Comparison of ENCODE assay signal across 17 cellular contexts in the genomic region with DNA sequence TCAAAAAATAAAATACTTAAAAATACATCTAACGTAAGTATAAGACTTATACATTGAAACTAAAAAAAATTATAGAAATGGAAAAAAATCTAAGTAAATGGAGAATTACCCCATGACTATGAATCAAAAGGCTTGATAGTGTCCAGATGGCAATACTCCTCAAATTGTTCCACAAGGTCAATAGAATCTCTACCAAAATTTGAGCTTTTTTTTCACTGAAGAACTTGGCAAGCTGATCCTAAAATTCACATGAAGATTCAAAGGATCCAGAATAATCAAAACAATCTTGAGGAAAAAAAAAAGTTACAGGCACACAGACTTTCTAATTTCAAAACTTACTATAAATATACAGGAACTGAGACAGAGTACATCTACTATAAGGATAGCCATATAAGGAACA.
DNase-seq lines count a peak whose midpoint lies in the region; ATAC-seq, FAIRE-seq and TF ChIP-seq lines count a peak whose summit lies in the region.
"Had no signal": no experiment of that assay in that cellular context is flagged by ENCODE, and none has a peak within 500 bp of the region (broad histone marks: within the 10 kb centered on the region; RNA-seq: fewer than 3 reads in every experiment).

No MANE protein-coding gene starts in this region.

- BruUV-seq in HepG2 (replicated peaks; lab: Mats Ljungman, UMichigan) = no TSS peak

- FAIRE-seq in endometrium (lab: Jason Lieb, UNC) (peak; percentile 35), pancreas (lab: Jason Lieb, UNC) (peak; percentile 5), HepG2 (lab: Jason Lieb, UNC) (no peak)
- FAIRE-seq: RCC 7860 had no signal

- TF ChIP-seq EP300 in HepG2 (IDR thresholded peaks at IDR 0.05; ENCODE audit: low read depth in 2 of 2, low read length in 2 of 2) (no peak), HepG2 (CRISPR knock-in tag; IDR thresholded peaks at IDR 0.05; ENCODE audit: borderline replicate concordance) (no peak)

- 51 to 66% methylated on average over 1 of the region's 1 CpG for WGBS in pancreas, 2 donors
- 7% methylated on average over 1 of the region's 1 CpG for WGBS in HepG2 (ENCODE audit: low lambda C conversion rate)

- no peak for TF ChIP-seq POLR2A in HepG2 (IDR thresholded peaks at IDR 0.05; ENCODE audit: insufficient read depth in 1 of 2, low read depth in 2 of 2, low read length in 2 of 2)

- H3K27ac ChIP-seq in pancreas (no peak overlapping the region), HepG2 (ENCODE audit: extremely low read length, insufficient read depth, low read length) (no peak overlapping the region)

- intact Hi-C loops in pancreas (cut with DNase I) = no loop called here
- intact Hi-C loops in HepG2 (cut with micrococcal nuclease; ENCODE audit: unreplicated experiment) = no loop called here

- no peaks in the 10 kb centered on the region for H3K36me3 ChIP-seq in pancreas
- no peaks in the 10 kb centered on the region for H3K36me3 ChIP-seq in HepG2 (replicated peaks in 1 of 2; ENCODE audit: control insufficient read depth in 1 of 2, insufficient read depth in 2 of 2, low read length in 2 of 2)
- H3K36me3 ChIP-seq: BE2C had no signal

- H3K9me3 ChIP-seq in pancreas = no peaks in the 10 kb centered on the region
- peaks cover 9% of the 10 kb centered on the region; the same call in 1 of the 2 replicates for H3K9me3 ChIP-seq in HepG2 (ENCODE audit: low read length)
- H3K9me3 ChIP-seq: BE2C had no signal

- ATAC-seq in pancreas (no peak), HepG2 (no peak)

- POLR2A ChIA-PET in HepG2 (lab: Yijun Ruan, JAX) = no interaction called here

- H3K4me1 ChIP-seq in pancreas (no peaks in the 10 kb centered on the region), HepG2 (ENCODE audit: insufficient read depth, low read length) (no peaks in the 10 kb centered on the region)
- H3K4me1 ChIP-seq: BE2C had no signal

- H3K79me2 ChIP-seq in HepG2 (ENCODE audit: insufficient read depth, low read length) = no peaks in the 10 kb centered on the region

- H4K20me1 ChIP-seq in HepG2 (ENCODE audit: insufficient read depth, low read length) = no peaks in the 10 kb centered on the region

- H3K27me3 ChIP-seq in pancreas (peaks cover 0 to 6% (median 0%) of the 10 kb centered on the region in 4 donors), HepG2 (ENCODE audit: control insufficient read depth in 1 of 2, insufficient read depth in 2 of 2, low read length in 2 of 2) (no peaks in the 10 kb centered on the region)
- H3K27me3 ChIP-seq: BE2C had no signal

- TF ChIP-seq RAD21 in HepG2 (CRISPR knock-in tag; IDR thresholded peaks at IDR 0.05) = no peak

- no peak overlapping the region for H3K4me2 ChIP-seq in HepG2 (ENCODE audit: low read depth, low read length)

- CTCF ChIA-PET in HepG2 (lab: Yijun Ruan, JAX; ENCODE audit: low intra/inter-chr PET ratio, low total read pairs) = no interaction called here

- no peak overlapping the region for H3K9ac ChIP-seq in HepG2 (ENCODE audit: insufficient read depth, low read depth, low read length)

- no peak overlapping the region for H2AFZ ChIP-seq in HepG2 (ENCODE audit: low read length)

- no peak for TF ChIP-seq CTCF in pancreas (IDR thresholded peaks at IDR 0.05)
- TF ChIP-seq CTCF in HepG2 (CRISPR knock-in tag; IDR thresholded peaks at IDR 0.05) = no peak

- H3K4me3 ChIP-seq in pancreas = no peak overlapping the region
- no peak overlapping the region for H3K4me3 ChIP-seq in HepG2 (replicated peaks in 1 of 3; ENCODE audit: insufficient read depth in 1 of 3, low read depth in 2 of 3, low read length in 3 of 3)

- DNase-seq in EH (ENCODE audit: low read depth) = peak; percentile 26
- peak; percentile 33 for DNase-seq in fibroblast of the conjunctiva (ENCODE audit: low read depth)
- no peak for DNase-seq in pancreas
- no peak for DNase-seq in activated T-cell treated with anti-CD3 and anti-CD28 coated beads for 4 hours
- no peak for DNase-seq in SK-N-DZ (ENCODE audit: low spot score)
- no peak for DNase-seq in activated CD4-positive, alpha-beta T cell treated with anti-CD3 and anti-CD28 coated beads, Interleukin-2, amount 50 U/mL, for 1 hour
- DNase-seq in HepG2 (ENCODE audit: low spot score) = no peak
- DNase-seq: BE2C, Kasumi-1, NCI-H1417, NCI-H1694 treated with DMSO at 0.1 percent for 48 hours, NCI-H446, NCI-H526 treated with DMSO at 0.1 percent for 48 hours, OCI-M1, Right ventricle myocardium superior had no signal

- in situ Hi-C loops in HepG2 (cut with HindIII; ENCODE audit: extremely low pct_ligation_motif_present, low pct_unique_long_range_greater_than_20kb) = no loop called here

TF ChIP-seq in HepG2, 621 proteins besides CTCF, POLR2A, EP300 and RAD21:
- TF ChIP-seq HDAC6 (IDR thresholded peaks at IDR 0.05; ENCODE audit: low read depth, low read length) = no peak
- no peak for TF ChIP-seq ZNF879 (CRISPR knock-in tag; IDR thresholded peaks at IDR 0.05)
- no peak for TF ChIP-seq RXRA (CRISPR knock-in tag; IDR thresholded peaks at IDR 0.05)
- TF ChIP-seq SCMH1 (CRISPR knock-in tag; IDR thresholded peaks at IDR 0.05; ENCODE audit: borderline replicate concordance) = no peak
- no peak for TF ChIP-seq FOXK1 (CRISPR knock-in tag; IDR thresholded peaks at IDR 0.05; ENCODE audit: borderline replicate concordance, low read depth)
- no peak for TF ChIP-seq ZSCAN12 (CRISPR knock-in tag; IDR thresholded peaks at IDR 0.05)
- no peak for TF ChIP-seq DNMT3B (CRISPR knock-in tag; conservative IDR thresholded peaks at IDR 0.05)
- TF ChIP-seq ZNF44 (CRISPR knock-in tag; IDR thresholded peaks at IDR 0.05) = no peak
- TF ChIP-seq, protein P1, sequence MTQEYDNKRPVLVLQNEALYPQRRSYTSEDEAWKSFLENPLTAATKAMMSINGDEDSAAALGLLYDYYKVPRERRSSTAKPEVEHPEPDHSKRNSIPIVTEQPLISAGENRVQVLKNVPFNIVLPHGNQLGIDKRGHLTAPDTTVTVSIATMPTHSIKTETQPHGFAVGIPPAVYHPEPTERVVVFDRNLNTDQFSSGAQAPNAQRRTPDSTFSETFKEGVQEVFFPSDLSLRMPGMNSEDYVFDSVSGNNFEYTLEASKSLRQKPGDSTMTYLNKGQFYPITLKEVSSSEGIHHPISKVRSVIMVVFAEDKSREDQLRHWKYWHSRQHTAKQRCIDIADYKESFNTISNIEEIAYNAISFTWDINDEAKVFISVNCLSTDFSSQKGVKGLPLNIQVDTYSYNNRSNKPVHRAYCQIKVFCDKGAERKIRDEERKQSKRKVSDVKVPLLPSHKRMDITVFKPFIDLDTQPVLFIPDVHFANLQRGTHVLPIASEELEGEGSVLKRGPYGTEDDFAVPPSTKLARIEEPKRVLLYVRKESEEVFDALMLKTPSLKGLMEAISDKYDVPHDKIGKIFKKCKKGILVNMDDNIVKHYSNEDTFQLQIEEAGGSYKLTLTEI (CRISPR knock-in tag; conservative IDR thresholded peaks at IDR 0.05) = no peak
- no peak for TF ChIP-seq RBFOX2 (IDR thresholded peaks at IDR 0.05; ENCODE audit: low read depth, low read length)
- no peak for TF ChIP-seq ZNF138 (CRISPR knock-in tag; IDR thresholded peaks at IDR 0.05; ENCODE audit: low read depth)
- TF ChIP-seq, protein P2, sequence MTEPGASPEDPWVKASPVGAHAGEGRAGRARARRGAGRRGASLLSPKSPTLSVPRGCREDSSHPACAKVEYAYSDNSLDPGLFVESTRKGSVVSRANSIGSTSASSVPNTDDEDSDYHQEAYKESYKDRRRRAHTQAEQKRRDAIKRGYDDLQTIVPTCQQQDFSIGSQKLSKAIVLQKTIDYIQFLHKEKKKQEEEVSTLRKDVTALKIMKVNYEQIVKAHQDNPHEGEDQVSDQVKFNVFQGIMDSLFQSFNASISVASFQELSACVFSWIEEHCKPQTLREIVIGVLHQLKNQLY (CRISPR knock-in tag; IDR thresholded peaks at IDR 0.05) = no peak
- TF ChIP-seq, protein P3, sequence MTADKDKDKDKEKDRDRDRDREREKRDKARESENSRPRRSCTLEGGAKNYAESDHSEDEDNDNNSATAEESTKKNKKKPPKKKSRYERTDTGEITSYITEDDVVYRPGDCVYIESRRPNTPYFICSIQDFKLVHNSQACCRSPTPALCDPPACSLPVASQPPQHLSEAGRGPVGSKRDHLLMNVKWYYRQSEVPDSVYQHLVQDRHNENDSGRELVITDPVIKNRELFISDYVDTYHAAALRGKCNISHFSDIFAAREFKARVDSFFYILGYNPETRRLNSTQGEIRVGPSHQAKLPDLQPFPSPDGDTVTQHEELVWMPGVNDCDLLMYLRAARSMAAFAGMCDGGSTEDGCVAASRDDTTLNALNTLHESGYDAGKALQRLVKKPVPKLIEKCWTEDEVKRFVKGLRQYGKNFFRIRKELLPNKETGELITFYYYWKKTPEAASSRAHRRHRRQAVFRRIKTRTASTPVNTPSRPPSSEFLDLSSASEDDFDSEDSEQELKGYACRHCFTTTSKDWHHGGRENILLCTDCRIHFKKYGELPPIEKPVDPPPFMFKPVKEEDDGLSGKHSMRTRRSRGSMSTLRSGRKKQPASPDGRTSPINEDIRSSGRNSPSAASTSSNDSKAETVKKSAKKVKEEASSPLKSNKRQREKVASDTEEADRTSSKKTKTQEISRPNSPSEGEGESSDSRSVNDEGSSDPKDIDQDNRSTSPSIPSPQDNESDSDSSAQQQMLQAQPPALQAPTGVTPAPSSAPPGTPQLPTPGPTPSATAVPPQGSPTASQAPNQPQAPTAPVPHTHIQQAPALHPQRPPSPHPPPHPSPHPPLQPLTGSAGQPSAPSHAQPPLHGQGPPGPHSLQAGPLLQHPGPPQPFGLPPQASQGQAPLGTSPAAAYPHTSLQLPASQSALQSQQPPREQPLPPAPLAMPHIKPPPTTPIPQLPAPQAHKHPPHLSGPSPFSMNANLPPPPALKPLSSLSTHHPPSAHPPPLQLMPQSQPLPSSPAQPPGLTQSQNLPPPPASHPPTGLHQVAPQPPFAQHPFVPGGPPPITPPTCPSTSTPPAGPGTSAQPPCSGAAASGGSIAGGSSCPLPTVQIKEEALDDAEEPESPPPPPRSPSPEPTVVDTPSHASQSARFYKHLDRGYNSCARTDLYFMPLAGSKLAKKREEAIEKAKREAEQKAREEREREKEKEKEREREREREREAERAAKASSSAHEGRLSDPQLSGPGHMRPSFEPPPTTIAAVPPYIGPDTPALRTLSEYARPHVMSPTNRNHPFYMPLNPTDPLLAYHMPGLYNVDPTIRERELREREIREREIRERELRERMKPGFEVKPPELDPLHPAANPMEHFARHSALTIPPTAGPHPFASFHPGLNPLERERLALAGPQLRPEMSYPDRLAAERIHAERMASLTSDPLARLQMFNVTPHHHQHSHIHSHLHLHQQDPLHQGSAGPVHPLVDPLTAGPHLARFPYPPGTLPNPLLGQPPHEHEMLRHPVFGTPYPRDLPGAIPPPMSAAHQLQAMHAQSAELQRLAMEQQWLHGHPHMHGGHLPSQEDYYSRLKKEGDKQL (CRISPR knock-in tag; IDR thresholded peaks at IDR 0.05; ENCODE audit: low read depth) = no peak

Comparison
In these comparisons a context has a peak if more than half of its experiments do, and no peak if none do; other contexts are left out.
1. DNase-seq: peak in EH (single experiment) and fibroblast of the conjunctiva (single experiment); none in pancreas (0 of 6), activated T-cell treated with anti-CD3 and anti-CD28 coated beads for 4 hours (single experiment), SK-N-DZ (single experiment), activated CD4-positive, alpha-beta T cell treated with anti-CD3 and anti-CD28 coated beads, Interleukin-2, amount 50 U/mL, for 1 hour (single experiment) and HepG2 (single experiment).